ENCODE assay signal across 29 cellular contexts in the genomic region with DNA sequence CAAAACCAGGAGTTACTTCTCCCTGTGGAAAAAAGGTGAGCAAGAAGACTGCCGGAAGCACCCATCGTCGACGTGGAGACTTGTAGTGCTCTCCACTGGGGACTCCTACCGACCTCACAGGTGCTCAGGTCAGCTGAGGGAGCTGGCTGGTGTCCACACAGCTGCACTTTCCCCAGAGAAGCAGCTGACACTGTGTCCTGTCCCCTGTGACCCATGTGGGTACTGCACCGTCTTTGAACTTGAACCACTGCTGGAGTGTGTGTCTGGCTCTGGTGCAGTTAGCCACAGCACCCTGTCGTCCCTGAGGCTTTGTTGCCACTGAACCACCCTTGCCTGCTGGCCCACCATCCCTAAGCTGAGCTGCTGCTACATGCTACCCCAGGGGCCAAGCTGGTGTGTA.
"Had no signal": no experiment of that assay in that cellular context is flagged by ENCODE, and none has a peak within 500 bp of the region (broad histone marks: within the 10 kb centered on the region; RNA-seq: fewer than 3 reads in every experiment).

No MANE protein-coding gene starts in this region.

- H3K27ac Mint-ChIP-seq: dendritic cell treated with granulocyte-macrophage colony-stimulating factor and Interleukin-4, amounts not matched to agents 40 ng/mL and 50 ng/mL, for 4 days; naive thymus-derived CD4-positive, alpha-beta T cell; nephron; neural progenitor cell; type B pancreatic cell had no signal

- H3K9me3 Mint-ChIP-seq: dendritic cell treated with granulocyte-macrophage colony-stimulating factor and Interleukin-4, amounts not matched to agents 40 ng/mL and 50 ng/mL, for 4 days; type B pancreatic cell had no signal

- H3K27ac ChIP-seq: colonic mucosa, esophagus squamous epithelium, heart right ventricle, left lung, neural progenitor cell, prostate gland, right atrium auricular region, testis, tibial artery had no signal

- H3K4me3 Mint-ChIP-seq: dendritic cell treated with granulocyte-macrophage colony-stimulating factor and Interleukin-4, amounts not matched to agents 40 ng/mL and 50 ng/mL, for 4 days; naive thymus-derived CD4-positive, alpha-beta T cell; nephron; neural progenitor cell; type B pancreatic cell had no signal

- H3K36me3 Mint-ChIP-seq: naive thymus-derived CD4-positive, alpha-beta T cell; neural progenitor cell; type B pancreatic cell had no signal

- H3K27me3 Mint-ChIP-seq: dendritic cell treated with granulocyte-macrophage colony-stimulating factor and Interleukin-4, amounts not matched to agents 40 ng/mL and 50 ng/mL, for 4 days had no signal

- ATAC-seq: left cardiac atrium; left lung; naive thymus-derived CD4-positive, alpha-beta T cell; sciatic nerve; stimulated activated naive CD8-positive, alpha-beta T cell treated with anti-CD3 and anti-CD28 coated beads, Interleukin-15, Interleukin-2, amounts not matched to agents 100 U/mL and 50 U/mL, for 24 hours had no signal

- DNase-seq: colonic mucosa; effector memory CD4-positive, alpha-beta T cell; erythroblast; esophagus squamous epithelium; foreskin melanocyte; glutamatergic neuron; heart right ventricle; hippocampal formation; left cardiac atrium; left lung; mesendoderm; midbrain; naive thymus-derived CD4-positive, alpha-beta T cell; nucleus accumbens; stimulated activated CD4-positive, alpha-beta T cell treated with anti-CD3 and anti-CD28 coated beads, Interleukin-12 subunit alpha, Interleukin-12 subunit beta, amount 100 ng/mL, for 4 hours; stimulated activated CD4-positive, alpha-beta T cell treated with anti-CD3 and anti-CD28 coated beads, Interleukin-1b, Interleukin-23, amount 100 ng/mL, for 48 hours; stimulated activated CD4-positive, alpha-beta T cell treated with anti-CD3 and anti-CD28 coated beads, Interleukin-4, amount 100 ng/mL, for 1 hour; stimulated activated CD8-positive, alpha-beta memory T cell treated with anti-CD3 and anti-CD28 coated beads, Interleukin-4, amount 100 ng/mL, for 48 hours; stimulated activated naive CD8-positive, alpha-beta T cell treated with anti-CD3 and anti-CD28 coated beads, Interleukin-15, Interleukin-2, amounts not matched to agents 100 U/mL and 50 U/mL, for 24 hours; substantia nigra; testis; tibial artery had no signal

- H3K4me1 Mint-ChIP-seq: naive thymus-derived CD4-positive, alpha-beta T cell; nephron; neural progenitor cell had no signal
